In the genomic region with DNA sequence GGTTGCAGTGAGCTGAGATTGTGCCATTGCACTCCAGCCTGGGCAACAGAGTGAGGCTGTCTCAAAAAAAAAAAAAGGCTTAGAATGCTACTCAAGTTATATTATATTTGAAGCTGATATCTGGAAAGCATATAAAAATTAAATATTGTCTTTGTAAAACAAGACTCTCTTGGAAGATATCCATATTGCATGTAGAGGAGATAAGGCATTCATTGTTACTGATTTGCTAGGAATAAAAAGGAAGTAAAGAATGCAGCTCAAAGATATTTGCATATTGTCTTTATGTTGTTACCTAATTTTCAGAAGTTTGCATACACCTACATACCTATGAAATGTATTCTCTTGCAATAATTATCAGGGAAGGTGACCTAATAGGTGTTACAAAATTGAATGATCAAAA, we compare ENCODE assay signal across 22 cellular contexts.
"Had no signal": no experiment of that assay in that cellular context is flagged by ENCODE, and none has a peak within 500 bp of the region (broad histone marks: within the 10 kb centered on the region; RNA-seq: fewer than 3 reads in every experiment).

No MANE protein-coding gene starts in this region.

- H3K36me3 ChIP-seq: MG63, SJCRH30 had no signal

- H3K27me3 ChIP-seq: MG63, SJCRH30 had no signal

- H3K4me1 ChIP-seq: SJCRH30 had no signal

- H3K9me3 ChIP-seq: SJCRH30 had no signal

- H3K27ac ChIP-seq: RWPE1, SJCRH30 had no signal

- DNase-seq: IMR-90, Karpas-422, KG1, MG63, NCI-H1092 treated with DMSO at 0.1 percent for 48 hours, NCI-H1436, NCI-H187, NCI-H2029, NCI-H2081 treated with DMSO at 0.1 percent for 48 hours, NCI-H2171, NCI-H345, NCI-H446 treated with DMSO at 0.1 percent for 48 hours, NCI-H510A treated with DMSO at 0.1 percent for 48 hours, NCI-H69, NCI-H774, PC-3, SHP77 treated with DMSO at 0.1 percent for 48 hours, SJCRH30 had no signal

- H3K4me3 ChIP-seq: MG63, SJCRH30 had no signal

- ATAC-seq: HepG2, Panc1, PC-3, SK-N-SH treated with all-trans-retinoic acid at 6 μM for 48 hours had no signal
